34 cellular contexts compared by ENCODE assay signal in the genomic region with DNA sequence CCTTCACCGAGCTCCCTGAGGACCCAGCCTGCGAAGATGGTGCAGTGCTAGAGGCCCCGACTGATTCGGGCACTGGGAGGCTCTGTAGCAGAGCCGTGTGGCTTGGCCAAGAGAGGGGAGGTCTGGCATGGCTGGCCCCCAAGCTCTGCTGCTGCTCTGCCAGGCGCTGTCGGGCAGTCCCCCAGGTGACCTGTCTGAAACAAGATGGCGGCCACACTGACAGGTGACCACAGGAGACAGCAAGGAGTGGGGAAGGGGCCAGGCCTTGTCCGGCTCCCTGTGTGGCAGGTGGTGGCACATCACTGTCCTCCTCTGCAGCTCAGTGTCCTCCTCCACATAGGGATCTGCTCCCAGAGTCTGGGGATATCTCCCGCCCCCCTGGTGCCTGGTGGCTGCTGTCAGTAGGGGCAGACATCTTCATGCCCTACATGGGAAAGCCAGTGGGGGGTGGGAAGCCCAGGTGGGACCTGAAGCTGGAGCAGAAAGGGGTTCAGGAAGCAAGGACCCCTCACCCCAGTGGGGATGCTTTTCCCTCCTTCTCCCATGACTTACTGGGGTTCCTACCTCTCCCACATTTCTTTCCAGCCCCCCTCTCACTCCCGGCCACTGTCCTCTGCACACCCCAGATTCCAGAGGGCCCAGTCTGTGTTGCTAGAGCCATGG. TPM values are rescaled to one million over a fixed set of nuclear protein-coding genes. Genes with fewer than 3 reads are reported as not detected.
"Had no signal": no experiment of that assay in that cellular context is flagged by ENCODE, and none has a peak within 500 bp of the region (broad histone marks: within the 10 kb centered on the region; RNA-seq: fewer than 3 reads in every experiment).

No MANE protein-coding gene starts in this region.

- H3K27me3 Mint-ChIP-seq: activated naive CD8-positive, alpha-beta T cell treated with anti-CD3 and anti-CD28 coated beads for 36 hours; activated T-helper 17 cell treated with anti-CD3 and anti-CD28 coated beads, Interleukin-2, amount 50 U/mL, for 72 hours had no signal

- H3K4me1 Mint-ChIP-seq: activated CD4-positive, alpha-beta memory T cell treated with anti-CD3 and anti-CD28 coated beads, Interleukin-2, amount 10 ng/mL, durations not matched to agents 7 days and 5 days; activated CD8-positive, alpha-beta memory T cell treated with anti-CD3 and anti-CD28 coated beads, Interleukin-2, amount 10 ng/mL, durations not matched to agents 7 days and 5 days; activated naive CD8-positive, alpha-beta T cell treated with anti-CD3 and anti-CD28 coated beads for 36 hours; activated T-helper 17 cell treated with anti-CD3 and anti-CD28 coated beads, Interleukin-2, amount 50 U/mL, for 72 hours had no signal

- H3K27me3 ChIP-seq: ascending aorta, breast epithelium had no signal

- H3K4me3 Mint-ChIP-seq: activated CD4-positive, alpha-beta memory T cell treated with anti-CD3 and anti-CD28 coated beads, Interleukin-2, amount 10 ng/mL, durations not matched to agents 7 days and 5 days; activated CD8-positive, alpha-beta memory T cell treated with anti-CD3 and anti-CD28 coated beads, Interleukin-2, amount 10 ng/mL, durations not matched to agents 7 days and 5 days; activated naive CD8-positive, alpha-beta T cell treated with anti-CD3 and anti-CD28 coated beads for 36 hours; activated T-cell treated with anti-CD3 and anti-CD28 coated beads, Interleukin-2, amount 50 U/mL, for 72 hours; activated T-helper 17 cell treated with anti-CD3 and anti-CD28 coated beads, Interleukin-2, amount 50 U/mL, for 72 hours had no signal

- H3K4me1 ChIP-seq: ascending aorta, breast epithelium had no signal

- H3K9ac ChIP-seq: KMS-11 had no signal

- ATAC-seq: activated CD8-positive, alpha-beta memory T cell treated with anti-CD3 and anti-CD28 coated beads, Interleukin-2, amount 10 ng/mL, durations not matched to agents 7 days and 5 days; activated T-cell treated with anti-CD3 and anti-CD28 coated beads, Interleukin-2, amount 50 U/mL, for 72 hours; activated T-helper 17 cell treated with anti-CD3 and anti-CD28 coated beads, Interleukin-2, amount 50 U/mL, for 72 hours; Panc1; SK-N-SH treated with all-trans-retinoic acid at 6 μM for 48 hours had no signal

- H3K27ac Mint-ChIP-seq: activated CD4-positive, alpha-beta memory T cell treated with anti-CD3 and anti-CD28 coated beads, Interleukin-2, amount 10 ng/mL, durations not matched to agents 7 days and 5 days; activated CD8-positive, alpha-beta memory T cell treated with anti-CD3 and anti-CD28 coated beads, Interleukin-2, amount 10 ng/mL, durations not matched to agents 7 days and 5 days; activated naive CD8-positive, alpha-beta T cell treated with anti-CD3 and anti-CD28 coated beads for 36 hours; activated T-cell treated with anti-CD3 and anti-CD28 coated beads, Interleukin-2, amount 50 U/mL, for 72 hours; activated T-helper 17 cell treated with anti-CD3 and anti-CD28 coated beads, Interleukin-2, amount 50 U/mL, for 72 hours had no signal

- H3K36me3 Mint-ChIP-seq: activated CD8-positive, alpha-beta memory T cell treated with anti-CD3 and anti-CD28 coated beads, Interleukin-2, amount 10 ng/mL, durations not matched to agents 7 days and 5 days; activated naive CD8-positive, alpha-beta T cell treated with anti-CD3 and anti-CD28 coated beads for 36 hours had no signal

- H3K27ac ChIP-seq: ascending aorta, breast epithelium, KMS-11, WERI-Rb-1 had no signal

- H3K4me3 ChIP-seq: ascending aorta, breast epithelium had no signal

- H3K9me3 ChIP-seq: ascending aorta had no signal

- H3K36me3 ChIP-seq: ascending aorta, breast epithelium, WERI-Rb-1 had no signal

- DNase-seq: activated CD4-positive, alpha-beta memory T cell treated with anti-CD3 and anti-CD28 coated beads, Interleukin-2, amount 10 ng/mL, durations not matched to agents 7 days and 5 days; activated CD4-positive, alpha-beta T cell treated with anti-CD3 and anti-CD28 coated beads for 1 hour; activated CD4-positive, alpha-beta T cell treated with anti-CD3 and anti-CD28 coated beads for 48 hours; activated CD4-positive, CD25-positive, alpha-beta regulatory T cell; activated CD8-positive, alpha-beta memory T cell treated with anti-CD3 and anti-CD28 coated beads for 24 hours; activated CD8-positive, alpha-beta memory T cell treated with anti-CD3 and anti-CD28 coated beads, Interleukin-2, amount 10 ng/mL, durations not matched to agents 7 days and 5 days; activated CD8-positive, alpha-beta memory T cell treated with anti-CD3 and anti-CD28 coated beads, Interleukin-2, amount 50 U/mL, for 48 hours; activated effector memory CD4-positive, alpha-beta T cell treated with anti-CD3 and anti-CD28 coated beads, Interleukin-2, amount 50 U/mL, for 16 hours; activated naive CD4-positive, alpha-beta T cell; activated naive CD4-positive, alpha-beta T cell treated with anti-CD3 and anti-CD28 coated beads, Interleukin-2, amount 50 U/mL, for 16 hours; activated naive CD8-positive, alpha-beta T cell treated with anti-CD3 and anti-CD28 coated beads for 36 hours; activated T-cell treated with anti-CD3 and anti-CD28 coated beads, Interleukin-2, amount 50 U/mL, for 1 hour; activated T-cell treated with anti-CD3 and anti-CD28 coated beads, Interleukin-2, amount 50 U/mL, for 72 hours; amniotic stem cell; caudate nucleus; MM.1S; MV-4-11; NCI-H1092; NCI-H1436 treated with DMSO at 0.1 percent for 48 hours; NCI-H1694 treated with DMSO at 0.1 percent for 48 hours; NCI-H2029; NCI-H345; NCI-H524 treated with DMSO at 0.1 percent for 48 hours; SIG-M5; T1000; WERI-Rb-1 had no signal

- H3K9me3 Mint-ChIP-seq: activated CD4-positive, alpha-beta memory T cell treated with anti-CD3 and anti-CD28 coated beads, Interleukin-2, amount 10 ng/mL, durations not matched to agents 7 days and 5 days; activated naive CD8-positive, alpha-beta T cell treated with anti-CD3 and anti-CD28 coated beads for 36 hours; activated T-helper 17 cell treated with anti-CD3 and anti-CD28 coated beads, Interleukin-2, amount 50 U/mL, for 72 hours had no signal

RNA-seq across cellular contexts. Expression of gene WNT11, which starts 40.1 kb away (rescaled TPM):
- total RNA-seq: activated naive CD8-positive, alpha-beta T cell treated with anti-CD3 and anti-CD28 coated beads for 36 hours; activated T-helper 17 cell treated with anti-CD3 and anti-CD28 coated beads, Interleukin-2, amount 50 U/mL, for 72 hours; LHCN-M2; T-helper 2 cell treated with Interferon-gamma antibody and Interleukin-4, amounts not matched to agents 100 ng/mL and 5 ng/mL, for 36 hours had no signal
